In genomic region chr21:40851749-40852148, GRCh38 we compare ENCODE assay signal across 1 cellular context.
TF ChIP-seq lines count a peak whose summit lies in the region.

No MANE protein-coding gene starts in this region.

TF ChIP-seq in HEK293, 187 proteins besides CTCF, POLR2A, EP300 and RAD21 (continued from another document):
- TF ChIP-seq PRDM4 (tag by site-specific recombination; IDR thresholded peaks at IDR 0.05) (no peak), GLI2 (tag by site-specific recombination; IDR thresholded peaks at IDR 0.05; ENCODE audit: borderline replicate concordance, low read depth) (no peak), ZNF513 (tag by site-specific recombination; IDR thresholded peaks at IDR 0.05) (no peak), REPIN1 (tag by site-specific recombination; IDR thresholded peaks at IDR 0.05; ENCODE audit: low read depth) (no peak)
